Comparison of ENCODE assay signal across 10 cellular contexts in the genomic region with DNA sequence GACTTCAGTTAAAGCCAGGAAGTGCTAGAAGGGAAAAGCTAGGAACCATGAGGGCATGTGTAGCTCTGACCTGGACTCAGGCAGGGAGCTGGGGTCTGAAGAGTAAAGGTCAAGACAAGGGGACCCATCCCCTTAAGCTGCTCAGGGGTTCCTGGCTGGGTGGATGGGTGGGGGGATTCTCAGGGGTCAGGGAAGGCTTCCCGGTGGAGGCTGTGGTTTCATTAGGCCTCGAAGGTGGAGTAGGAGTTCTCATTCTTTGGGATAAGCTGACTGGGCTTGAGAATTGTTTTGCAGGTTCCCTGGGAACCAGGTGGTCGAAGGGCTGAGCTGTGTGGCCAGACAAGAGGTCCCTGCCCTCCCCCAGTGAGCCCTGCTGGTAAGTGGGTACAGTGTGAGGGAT. TPM values are rescaled to one million over a fixed set of nuclear protein-coding genes. Genes with fewer than 3 reads are reported as not detected.
DNase-seq lines count a peak whose midpoint lies in the region; ATAC-seq, FAIRE-seq and TF ChIP-seq lines count a peak whose summit lies in the region.
"Had no signal": no experiment of that assay in that cellular context is flagged by ENCODE, and none has a peak within 500 bp of the region (broad histone marks: within the 10 kb centered on the region; RNA-seq: fewer than 3 reads in every experiment).

No MANE protein-coding gene starts in this region.

- peak overlapping the region; percentile 97 for H4K8ac ChIP-seq in IMR-90 (ENCODE audit: low read depth in 2 of 2, low read length in 2 of 2)

- POLR2A ChIA-PET in IMR-90 (lab: Charles Lee; ENCODE audit: unreplicated experiment) (no interaction called here), HepG2 (lab: Yijun Ruan, JAX) (interaction anchor here (2.1 kb wide), 1 partner anchor 15 kb away, joined by 12 read pairs; a partner anchor contains a TSS)

- H3K4me3 ChIP-seq in AG10803 (ENCODE audit: low read length) (peak overlapping the region; percentile 79), IMR-90 (ENCODE audit: insufficient read depth, low read depth, low read length) (peak overlapping the region; percentile 84), esophagus muscularis mucosa (peak overlapping the region; percentile 71 to 82 (median 76)), prostate gland (no peak overlapping the region), HepG2 (replicated peaks in 1 of 3; ENCODE audit: insufficient read depth in 1 of 3, low read depth in 2 of 3, low read length in 3 of 3) (no peak overlapping the region)

- TF ChIP-seq POLR2A in IMR-90 (IDR thresholded peaks at IDR 0.05; ENCODE audit: low read depth, low read length), result no peak
- no peak for TF ChIP-seq POLR2A in esophagus muscularis mucosa (IDR thresholded peaks at IDR 0.05; ENCODE audit: low read depth)
- no peak for TF ChIP-seq POLR2A in prostate gland (IDR thresholded peaks at IDR 0.05)
- TF ChIP-seq POLR2A in HepG2 (IDR thresholded peaks at IDR 0.05; ENCODE audit: insufficient read depth in 1 of 2, low read depth in 2 of 2, low read length in 2 of 2), result no peak

- H3K9me1 ChIP-seq in IMR-90 (ENCODE audit: insufficient read depth, low read length), result peaks cover 19% of the 10 kb centered on the region; the same call in 1 of the 2 replicates

- H3K79me2 ChIP-seq in HepG2 (ENCODE audit: insufficient read depth, low read length), result peaks cover 4% of the 10 kb centered on the region

- BruUV-seq in IMR-90 (replicated peaks; lab: Mats Ljungman, UMichigan) (no TSS peak), HepG2 (replicated peaks; lab: Mats Ljungman, UMichigan) (no TSS peak)

- no peak for FAIRE-seq in HepG2 (lab: Jason Lieb, UNC)

- H3K4me2 ChIP-seq in IMR-90 (ENCODE audit: low read depth, low read length) (peak overlapping the region; percentile 63), HepG2 (ENCODE audit: low read depth, low read length) (no peak overlapping the region)

- H3K27ac ChIP-seq in IMR-90 (ENCODE audit: insufficient read depth, low read length), result peak overlapping the region; percentile 34; the same call in 1 of the 2 replicates
- peak overlapping the region; percentile 91 to 92 (median 92) for H3K27ac ChIP-seq in esophagus muscularis mucosa (replicated peaks in 1 of 4)
- H3K27ac ChIP-seq in prostate gland, result peak overlapping the region; percentile 84 to 88
- H3K27ac ChIP-seq in HepG2 (ENCODE audit: extremely low read length, insufficient read depth, low read length), result no peak overlapping the region

- no peak overlapping the region for H3K18ac ChIP-seq in IMR-90 (ENCODE audit: low read depth, low read length)

- H4K91ac ChIP-seq in IMR-90 (ENCODE audit: insufficient read depth, low read depth, low read length), result peak overlapping the region; percentile 88

- in situ Hi-C loops in IMR-90 (cut with MboI; ENCODE audit: low sequenced_read_pairs), result no loop called here
- in situ Hi-C loops in HepG2 (cut with HindIII; ENCODE audit: extremely low pct_ligation_motif_present, low pct_unique_long_range_greater_than_20kb), result no loop called here

- H3K23ac ChIP-seq in IMR-90 (ENCODE audit: low read depth, low read length), result peak overlapping the region; percentile 82

- peak overlapping the region; percentile 86; the same call in 1 of the 2 replicates for H2AK5ac ChIP-seq in IMR-90 (ENCODE audit: low read depth, low read length)

- peak overlapping the region; percentile 92 for H3K4ac ChIP-seq in IMR-90 (ENCODE audit: low read depth, low read length)

- no peak overlapping the region for H2BK20ac ChIP-seq in IMR-90 (ENCODE audit: low read depth, low read length)

- intact Hi-C loops in IMR-90 (cut with micrococcal nuclease) (no loop called here), esophagus muscularis mucosa (cut with DNase I) (no loop called here), prostate gland (cut with DNase I) (no loop called here), HepG2 (cut with micrococcal nuclease; ENCODE audit: unreplicated experiment) (no loop called here)

- H4K5ac ChIP-seq in IMR-90 (ENCODE audit: low read depth, low read length), result peak overlapping the region; percentile 96

- peak overlapping the region; percentile 91 for H3K14ac ChIP-seq in IMR-90 (replicated peaks; ENCODE audit: low read depth, low read length)

- H2BK120ac ChIP-seq in IMR-90 (ENCODE audit: low read depth, low read length), result peak overlapping the region; percentile 19; the same call in 1 of the 2 replicates

- no peak overlapping the region for H3K56ac ChIP-seq in IMR-90 (ENCODE audit: extremely low read depth, insufficient read depth, low read length)

- H3K9ac ChIP-seq in IMR-90 (ENCODE audit: low read depth, low read length), result no peak overlapping the region
- no peak overlapping the region for H3K9ac ChIP-seq in HepG2 (ENCODE audit: insufficient read depth, low read depth, low read length)

- ATAC-seq in IMR-90 (ENCODE audit: low read depth), result no peak
- no peak for ATAC-seq in HepG2

- DNase-seq in AG10803 (ENCODE audit: low read depth) (no peak), IMR-90 (no peak), esophagus muscularis mucosa (ENCODE audit: extremely low spot score) (no peak), prostate gland (ENCODE audit: low spot score) (no peak), HepG2 (ENCODE audit: low spot score) (no peak), midbrain (lab: John Stamatoyannopoulos, UW) (no peak), middle frontal gyrus (ENCODE audit: extremely low spot score, low spot score) (no peak)
- DNase-seq in stimulated activated CD4-positive, alpha-beta T cell treated with anti-CD3 and anti-CD28 coated beads, Interleukin-2, amount 100 ng/mL, for 48 hours, result no peak
- DNase-seq: EL had no signal

- peak overlapping the region; percentile 2 for H2BK5ac ChIP-seq in IMR-90 (ENCODE audit: low read depth, low read length, poor library complexity, severe bottlenecking)

- TF ChIP-seq CTCF in AG10803 (conservative IDR thresholded peaks at IDR 0.05; ENCODE audit: low read length) (no peak), IMR-90 (conservative IDR thresholded peaks at IDR 0.05; ENCODE audit: low read depth, low read length) (no peak), esophagus muscularis mucosa (IDR thresholded peaks at IDR 0.05) (no peak), prostate gland (IDR thresholded peaks at IDR 0.05) (no peak), HepG2 (CRISPR knock-in tag; IDR thresholded peaks at IDR 0.05) (no peak)

- H3K36me3 ChIP-seq in IMR-90 (ENCODE audit: control insufficient read depth, insufficient read depth, low read length) (peaks cover 11% of the 10 kb centered on the region), esophagus muscularis mucosa (peaks cover 0 to 21% (median 17%) of the 10 kb centered on the region in 4 donors), prostate gland (no peaks in the 10 kb centered on the region), HepG2 (replicated peaks in 1 of 2; ENCODE audit: control insufficient read depth in 1 of 2, insufficient read depth in 2 of 2, low read length in 2 of 2) (no peaks in the 10 kb centered on the region)

- dilution Hi-C loops in IMR-90 (cut with HindIII; ENCODE audit: low sequenced_read_pairs, unreplicated experiment), result no loop called here

- H4K20me1 ChIP-seq in IMR-90 (ENCODE audit: insufficient read depth, low read length) (0 out of 2 replicates have a peak, but pooled peaks cover 1% of the 10 kb centered on the region), HepG2 (ENCODE audit: insufficient read depth, low read length) (no peaks in the 10 kb centered on the region)

- H3K4me1 ChIP-seq in IMR-90 (ENCODE audit: control insufficient read depth, insufficient read depth, low read length) (peaks cover 15% of the 10 kb centered on the region), esophagus muscularis mucosa (peaks cover 48 to 74% (median 67%) of the 10 kb centered on the region in 4 donors), prostate gland (replicated peaks) (peaks cover 16% of the 10 kb centered on the region), HepG2 (ENCODE audit: insufficient read depth, low read length) (peaks cover 38% of the 10 kb centered on the region)

- no peak overlapping the region for H2BK15ac ChIP-seq in IMR-90 (ENCODE audit: low read depth, low read length)

- H3K27me3 ChIP-seq in IMR-90 (ENCODE audit: control insufficient read depth, insufficient read depth, low read length) (no peaks in the 10 kb centered on the region), esophagus muscularis mucosa (no peaks in the 10 kb centered on the region), prostate gland (replicated peaks; ENCODE audit: insufficient read depth) (no peaks in the 10 kb centered on the region), HepG2 (ENCODE audit: control insufficient read depth in 1 of 2, insufficient read depth in 2 of 2, low read length in 2 of 2) (no peaks in the 10 kb centered on the region; a peak in 2 of 5 replicates)

- H3K79me1 ChIP-seq in IMR-90 (ENCODE audit: low read depth in 1 of 2, low read length in 2 of 2), result peaks cover 16 to 47% of the 10 kb centered on the region in 2 experiments; a peak in 3 of 4 replicates

- TF ChIP-seq EP300 in esophagus muscularis mucosa (IDR thresholded peaks at IDR 0.05), result no peak
- TF ChIP-seq EP300 in HepG2 (IDR thresholded peaks at IDR 0.05; ENCODE audit: low read depth in 2 of 2, low read length in 2 of 2), result no peak
- no peak for TF ChIP-seq EP300 in HepG2 (CRISPR knock-in tag; IDR thresholded peaks at IDR 0.05; ENCODE audit: borderline replicate concordance)

- H2AK9ac ChIP-seq in IMR-90 (replicated peaks; ENCODE audit: low read depth, low read length, poor library complexity), result peak overlapping the region; percentile 97

- CTCF ChIA-PET in IMR-90 (lab: Yijun Ruan, JAX), result no interaction called here
- CTCF ChIA-PET in HepG2 (lab: Yijun Ruan, JAX; ENCODE audit: low intra/inter-chr PET ratio, low total read pairs), result no interaction called here

- H3K9me3 ChIP-seq in IMR-90 (ENCODE audit: control insufficient read depth, insufficient read depth, low read length) (no peaks in the 10 kb centered on the region), esophagus muscularis mucosa (no peaks in the 10 kb centered on the region), prostate gland (no peaks in the 10 kb centered on the region), HepG2 (ENCODE audit: low read length) (no peaks in the 10 kb centered on the region)

- WGBS in IMR-90 (ENCODE audit: extremely low coverage in 2 of 2, insufficient read length in 1 of 2), 2 experiments, result 100% methylated on average over 1 of the region's 3 CpGs; no CpG with 5 or more reads in 1 of the 2 experiments
- WGBS in esophagus muscularis mucosa, result 100% methylated on average over 3 of the region's 3 CpGs
- 85% methylated on average over 3 of the region's 3 CpGs for WGBS in prostate gland
- WGBS in HepG2 (ENCODE audit: low lambda C conversion rate), result 67% methylated on average over 3 of the region's 3 CpGs

- TF ChIP-seq RAD21 in IMR-90 (IDR thresholded peaks at IDR 0.05; ENCODE audit: low read length), result no peak
- no peak for TF ChIP-seq RAD21 in HepG2 (CRISPR knock-in tag; IDR thresholded peaks at IDR 0.05)

- H2AFZ ChIP-seq in IMR-90 (replicated peaks; ENCODE audit: low read length, poor library complexity) (peak overlapping the region; percentile 54), HepG2 (ENCODE audit: low read length) (no peak overlapping the region)

RNA-seq across cellular contexts. Expression of a gene that starts 1.2 kb away (rescaled TPM):
- total RNA-seq in IMR-90 (2012; rRNA removed), result 6.1 and 6.5 TPM in 2 replicates
- 10.0 and 10.9 TPM in 2 replicates for polyA plus RNA-seq in IMR-90 (2012; rRNA removed)
- 8.8 and 10.2 TPM in 2 replicates for polyA plus RNA-seq in IMR-90 (2012; cell fraction: cytosol; rRNA removed)
- 16.5 and 17.8 TPM in 2 replicates for polyA plus RNA-seq in IMR-90 (2012; cell fraction: nucleus; rRNA removed; ENCODE audit: low replicate concordance)
- 10 to 100 TPM; 16.6 to 34.6 (median 25.4) TPM for total RNA-seq in esophagus muscularis mucosa
- 10 to 100 TPM in 1 of 2 donors, 1 to 10 TPM in 1; 8.5 to 11.2 TPM for total RNA-seq in prostate gland
- 0.07 TPM in 1 of 2 replicates, not detected in the other for total RNA-seq in HepG2 (2016; rRNA removed; fragmentation: Illumina TruSeq; extraction: Trizol)
- not detected in 2 replicates for total RNA-seq in HepG2 (2016; cell fraction: cytosol; rRNA removed; fragmentation: Illumina TruSeq; extraction: Trizol; ENCODE audit: low read depth)
- total RNA-seq in HepG2 (2016; cell fraction: insoluble cytoplasmic fraction; rRNA removed; fragmentation: Illumina TruSeq; extraction: Trizol), result not detected in 2 replicates
- not detected in 2 replicates for total RNA-seq in HepG2 (2016; cell fraction: membrane; rRNA removed; fragmentation: Illumina TruSeq; extraction: Trizol)
- not detected in 2 replicates for total RNA-seq in HepG2 (2016; cell fraction: nucleus; rRNA removed; fragmentation: Illumina TruSeq; extraction: Trizol)
- polyA plus RNA-seq in HepG2 (2011; rRNA removed), result not detected in 2 replicates
- not detected in 2 replicates for polyA plus RNA-seq in HepG2 (2011; cell fraction: cytosol; rRNA removed)
- polyA plus RNA-seq in HepG2 (2011; cell fraction: nucleus; rRNA removed), result 0.05 and 0.08 TPM in 2 replicates
- 0.07 TPM in 1 of 2 replicates, not detected in the other for polyA plus RNA-seq in HepG2 (2012)
- not detected in 2 replicates for polyA plus RNA-seq in HepG2 (2016; cell fraction: cytosol; fragmentation: Illumina TruSeq; extraction: Trizol; ENCODE audit: low read depth)
- polyA plus RNA-seq in HepG2 (2016; cell fraction: insoluble cytoplasmic fraction; fragmentation: Illumina TruSeq; extraction: Trizol; ENCODE audit: low read depth), result not detected in 2 replicates
- not detected in 2 replicates for polyA plus RNA-seq in HepG2 (2016; cell fraction: membrane; fragmentation: Illumina TruSeq; extraction: Trizol; ENCODE audit: low read depth)
- not detected in 2 replicates for polyA plus RNA-seq in HepG2 (2016; cell fraction: nucleus; fragmentation: Illumina TruSeq; extraction: Trizol; ENCODE audit: insufficient read depth, low read depth)
- 4.0 TPM in 1 of 2 replicates, not detected in the other for polyA minus RNA-seq in HepG2 (2011; rRNA and poly(A)+ RNA removed; ENCODE audit: low replicate concordance)
- not detected in 2 replicates for polyA minus RNA-seq in HepG2 (2011; cell fraction: cytosol; rRNA and poly(A)+ RNA removed)
- polyA minus RNA-seq in HepG2 (2011; cell fraction: nucleus; rRNA and poly(A)+ RNA removed), result 0.25 and 0.39 TPM in 2 replicates
- total RNA-seq: HT1080 had no signal

RNA-seq across cellular contexts. Expression of a gene that starts 4.2 kb away (rescaled TPM):
- total RNA-seq in IMR-90 (2012; rRNA removed), result 2.3 and 2.5 TPM in 2 replicates
- 15.0 and 15.7 TPM in 2 replicates for polyA plus RNA-seq in IMR-90 (2012; rRNA removed)
- polyA plus RNA-seq in IMR-90 (2012; cell fraction: cytosol; rRNA removed), result 36.6 and 66.3 TPM in 2 replicates
- 14.4 and 15.5 TPM in 2 replicates for polyA plus RNA-seq in IMR-90 (2012; cell fraction: nucleus; rRNA removed; ENCODE audit: low replicate concordance)
- 10 to 100 TPM; 18.9 to 32.7 (median 22.1) TPM for total RNA-seq in esophagus muscularis mucosa
- total RNA-seq in prostate gland, result 10 to 100 TPM; 19.1 to 35.8 TPM
- 8.3 and 13.3 TPM in 2 replicates for total RNA-seq in HepG2 (2016; rRNA removed; fragmentation: Illumina TruSeq; extraction: Trizol)
- 5.6 and 7.0 TPM in 2 replicates for total RNA-seq in HepG2 (2016; cell fraction: cytosol; rRNA removed; fragmentation: Illumina TruSeq; extraction: Trizol; ENCODE audit: low read depth)
- 6.8 and 9.3 TPM in 2 replicates for total RNA-seq in HepG2 (2016; cell fraction: insoluble cytoplasmic fraction; rRNA removed; fragmentation: Illumina TruSeq; extraction: Trizol)
- total RNA-seq in HepG2 (2016; cell fraction: membrane; rRNA removed; fragmentation: Illumina TruSeq; extraction: Trizol), result 17.0 and 23.0 TPM in 2 replicates
- total RNA-seq in HepG2 (2016; cell fraction: nucleus; rRNA removed; fragmentation: Illumina TruSeq; extraction: Trizol), result 5.7 and 6.8 TPM in 2 replicates
- 26.6 and 32.8 TPM in 2 replicates for polyA plus RNA-seq in HepG2 (2011; rRNA removed)
- polyA plus RNA-seq in HepG2 (2011; cell fraction: cytosol; rRNA removed), result 47.7 and 50.1 TPM in 2 replicates
- polyA plus RNA-seq in HepG2 (2011; cell fraction: nucleus; rRNA removed), result 14.7 and 19.6 TPM in 2 replicates
- polyA plus RNA-seq in HepG2 (2012), result 71.3 and 72.4 TPM in 2 replicates
- polyA plus RNA-seq in HepG2 (2016; cell fraction: cytosol; fragmentation: Illumina TruSeq; extraction: Trizol; ENCODE audit: low read depth), result 125 and 160 TPM in 2 replicates
- 51.2 and 59.0 TPM in 2 replicates for polyA plus RNA-seq in HepG2 (2016; cell fraction: insoluble cytoplasmic fraction; fragmentation: Illumina TruSeq; extraction: Trizol; ENCODE audit: low read depth)
- 114 and 133 TPM in 2 replicates for polyA plus RNA-seq in HepG2 (2016; cell fraction: membrane; fragmentation: Illumina TruSeq; extraction: Trizol; ENCODE audit: low read depth)
- 38.0 and 39.5 TPM in 2 replicates for polyA plus RNA-seq in HepG2 (2016; cell fraction: nucleus; fragmentation: Illumina TruSeq; extraction: Trizol; ENCODE audit: insufficient read depth, low read depth)
- polyA minus RNA-seq in HepG2 (2011; rRNA and poly(A)+ RNA removed; ENCODE audit: low replicate concordance), result 9.6 and 10.3 TPM in 2 replicates
- polyA minus RNA-seq in HepG2 (2011; cell fraction: cytosol; rRNA and poly(A)+ RNA removed), result 9.8 and 10.2 TPM in 2 replicates
- 8.1 and 15.5 TPM in 2 replicates for polyA minus RNA-seq in HepG2 (2011; cell fraction: nucleus; rRNA and poly(A)+ RNA removed)

RNA-seq across cellular contexts. Expression of a gene that starts 4.7 kb away (rescaled TPM):
- 34.4 and 44.8 TPM in 2 replicates for total RNA-seq in IMR-90 (2012; rRNA removed)
- 34.3 and 38.6 TPM in 2 replicates for polyA plus RNA-seq in IMR-90 (2012; rRNA removed)
- polyA plus RNA-seq in IMR-90 (2012; cell fraction: cytosol; rRNA removed), result 21.6 and 37.4 TPM in 2 replicates
- 13.4 and 23.8 TPM in 2 replicates for polyA plus RNA-seq in IMR-90 (2012; cell fraction: nucleus; rRNA removed; ENCODE audit: low replicate concordance)
- total RNA-seq in esophagus muscularis mucosa, result 10 to 100 TPM; 26.2 to 40.9 (median 33.7) TPM
- 10 to 100 TPM; 41.5 to 47.1 TPM for total RNA-seq in prostate gland
- total RNA-seq in HepG2 (2016; rRNA removed; fragmentation: Illumina TruSeq; extraction: Trizol), result 9.1 and 15.1 TPM in 2 replicates
- total RNA-seq in HepG2 (2016; cell fraction: cytosol; rRNA removed; fragmentation: Illumina TruSeq; extraction: Trizol; ENCODE audit: low read depth), result 1.9 and 2.2 TPM in 2 replicates
- 8.3 and 15.3 TPM in 2 replicates for total RNA-seq in HepG2 (2016; cell fraction: insoluble cytoplasmic fraction; rRNA removed; fragmentation: Illumina TruSeq; extraction: Trizol)
- total RNA-seq in HepG2 (2016; cell fraction: membrane; rRNA removed; fragmentation: Illumina TruSeq; extraction: Trizol), result 6.5 and 6.8 TPM in 2 replicates
- 11.0 and 13.5 TPM in 2 replicates for total RNA-seq in HepG2 (2016; cell fraction: nucleus; rRNA removed; fragmentation: Illumina TruSeq; extraction: Trizol)
- 23.4 and 25.7 TPM in 2 replicates for polyA plus RNA-seq in HepG2 (2011; rRNA removed)
- 17.5 and 21.7 TPM in 2 replicates for polyA plus RNA-seq in HepG2 (2011; cell fraction: cytosol; rRNA removed)
- 14.8 and 15.8 TPM in 2 replicates for polyA plus RNA-seq in HepG2 (2011; cell fraction: nucleus; rRNA removed)
- polyA plus RNA-seq in HepG2 (2012), result 13.6 and 14.8 TPM in 2 replicates
- 2.2 and 3.3 TPM in 2 replicates for polyA plus RNA-seq in HepG2 (2016; cell fraction: cytosol; fragmentation: Illumina TruSeq; extraction: Trizol; ENCODE audit: low read depth)
- polyA plus RNA-seq in HepG2 (2016; cell fraction: insoluble cytoplasmic fraction; fragmentation: Illumina TruSeq; extraction: Trizol; ENCODE audit: low read depth), result 8.7 and 9.7 TPM in 2 replicates
- polyA plus RNA-seq in HepG2 (2016; cell fraction: membrane; fragmentation: Illumina TruSeq; extraction: Trizol; ENCODE audit: low read depth), result 5.7 and 7.6 TPM in 2 replicates
- 18.7 and 20.1 TPM in 2 replicates for polyA plus RNA-seq in HepG2 (2016; cell fraction: nucleus; fragmentation: Illumina TruSeq; extraction: Trizol; ENCODE audit: insufficient read depth, low read depth)
- 47.7 and 73.3 TPM in 2 replicates for polyA minus RNA-seq in HepG2 (2011; rRNA and poly(A)+ RNA removed; ENCODE audit: low replicate concordance)
- 10.8 and 14.8 TPM in 2 replicates for polyA minus RNA-seq in HepG2 (2011; cell fraction: cytosol; rRNA and poly(A)+ RNA removed)
- polyA minus RNA-seq in HepG2 (2011; cell fraction: nucleus; rRNA and poly(A)+ RNA removed), result 8.0 and 9.1 TPM in 2 replicates

RNA-seq across cellular contexts. Expression of a gene that starts 15.3 kb away (rescaled TPM):
- 48.8 and 92.2 TPM in 2 replicates for total RNA-seq in IMR-90 (2012; rRNA removed)
- polyA plus RNA-seq in IMR-90 (2012; rRNA removed), result 81.4 and 89.0 TPM in 2 replicates
- polyA plus RNA-seq in IMR-90 (2012; cell fraction: cytosol; rRNA removed), result 53.5 and 88.0 TPM in 2 replicates
- polyA plus RNA-seq in IMR-90 (2012; cell fraction: nucleus; rRNA removed; ENCODE audit: low replicate concordance), result 10.8 and 36.2 TPM in 2 replicates
- 10 to 100 TPM; 54.0 to 90.9 (median 75.8) TPM for total RNA-seq in esophagus muscularis mucosa
- 10 to 100 TPM; 52.9 to 53.1 TPM for total RNA-seq in prostate gland
- total RNA-seq in HepG2 (2016; rRNA removed; fragmentation: Illumina TruSeq; extraction: Trizol), result 87.8 and 107 TPM in 2 replicates
- total RNA-seq in HepG2 (2016; cell fraction: cytosol; rRNA removed; fragmentation: Illumina TruSeq; extraction: Trizol; ENCODE audit: low read depth), result 30.3 and 32.0 TPM in 2 replicates
- total RNA-seq in HepG2 (2016; cell fraction: insoluble cytoplasmic fraction; rRNA removed; fragmentation: Illumina TruSeq; extraction: Trizol), result 97.5 and 126 TPM in 2 replicates
- 35.9 and 38.9 TPM in 2 replicates for total RNA-seq in HepG2 (2016; cell fraction: membrane; rRNA removed; fragmentation: Illumina TruSeq; extraction: Trizol)
- 42.2 and 49.2 TPM in 2 replicates for total RNA-seq in HepG2 (2016; cell fraction: nucleus; rRNA removed; fragmentation: Illumina TruSeq; extraction: Trizol)
- 64.4 and 68.5 TPM in 2 replicates for polyA plus RNA-seq in HepG2 (2011; rRNA removed)
- polyA plus RNA-seq in HepG2 (2011; cell fraction: cytosol; rRNA removed), result 57.0 and 63.1 TPM in 2 replicates
- polyA plus RNA-seq in HepG2 (2011; cell fraction: nucleus; rRNA removed), result 12.8 and 16.1 TPM in 2 replicates
- polyA plus RNA-seq in HepG2 (2012), result 89.3 and 94.8 TPM in 2 replicates
- 38.8 and 39.9 TPM in 2 replicates for polyA plus RNA-seq in HepG2 (2016; cell fraction: cytosol; fragmentation: Illumina TruSeq; extraction: Trizol; ENCODE audit: low read depth)
- polyA plus RNA-seq in HepG2 (2016; cell fraction: insoluble cytoplasmic fraction; fragmentation: Illumina TruSeq; extraction: Trizol; ENCODE audit: low read depth), result 148 TPM in 2 replicates
- 33.5 and 37.6 TPM in 2 replicates for polyA plus RNA-seq in HepG2 (2016; cell fraction: membrane; fragmentation: Illumina TruSeq; extraction: Trizol; ENCODE audit: low read depth)
- 91.1 and 93.0 TPM in 2 replicates for polyA plus RNA-seq in HepG2 (2016; cell fraction: nucleus; fragmentation: Illumina TruSeq; extraction: Trizol; ENCODE audit: insufficient read depth, low read depth)
- polyA minus RNA-seq in HepG2 (2011; rRNA and poly(A)+ RNA removed; ENCODE audit: low replicate concordance), result 16.6 and 26.0 TPM in 2 replicates
- polyA minus RNA-seq in HepG2 (2011; cell fraction: cytosol; rRNA and poly(A)+ RNA removed), result 16.4 and 21.7 TPM in 2 replicates
- polyA minus RNA-seq in HepG2 (2011; cell fraction: nucleus; rRNA and poly(A)+ RNA removed), result 16.2 and 17.2 TPM in 2 replicates

RNA-seq across cellular contexts. Expression of a gene that starts 55.3 kb away (rescaled TPM):
- total RNA-seq in IMR-90 (2012; rRNA removed), result under 0.01 TPM in 2 replicates
- polyA plus RNA-seq in IMR-90 (2012; rRNA removed), result 0.24 TPM in 2 replicates
- 0.07 TPM in 1 of 2 replicates, not detected in the other for polyA plus RNA-seq in IMR-90 (2012; cell fraction: cytosol; rRNA removed)
- polyA plus RNA-seq in IMR-90 (2012; cell fraction: nucleus; rRNA removed; ENCODE audit: low replicate concordance), result 4.5 and 8.7 TPM in 2 replicates
- under 1 TPM in 2 of 4 donors, not detected in 2; 0.42 to 0.52 TPM for total RNA-seq in esophagus muscularis mucosa
- 1 to 10 TPM in 1 of 2 donors, under 1 TPM in 1; 0.73 to 5.2 TPM for total RNA-seq in prostate gland
- total RNA-seq in HepG2 (2016; rRNA removed; fragmentation: Illumina TruSeq; extraction: Trizol), result 0.18 and 1.0 TPM in 2 replicates
- total RNA-seq in HepG2 (2016; cell fraction: cytosol; rRNA removed; fragmentation: Illumina TruSeq; extraction: Trizol; ENCODE audit: low read depth), result 0.53 and 0.61 TPM in 2 replicates
- total RNA-seq in HepG2 (2016; cell fraction: insoluble cytoplasmic fraction; rRNA removed; fragmentation: Illumina TruSeq; extraction: Trizol), result 0.22 and 1.2 TPM in 2 replicates
- total RNA-seq in HepG2 (2016; cell fraction: membrane; rRNA removed; fragmentation: Illumina TruSeq; extraction: Trizol), result 0.45 and 0.49 TPM in 2 replicates
- total RNA-seq in HepG2 (2016; cell fraction: nucleus; rRNA removed; fragmentation: Illumina TruSeq; extraction: Trizol), result 2.1 TPM in 2 replicates
- 3.7 and 4.4 TPM in 2 replicates for polyA plus RNA-seq in HepG2 (2011; rRNA removed)
- 1.6 and 2.3 TPM in 2 replicates for polyA plus RNA-seq in HepG2 (2011; cell fraction: cytosol; rRNA removed)
- 30.3 and 32.1 TPM in 2 replicates for polyA plus RNA-seq in HepG2 (2011; cell fraction: nucleus; rRNA removed)
- 1.9 and 2.5 TPM in 2 replicates for polyA plus RNA-seq in HepG2 (2012)
- polyA plus RNA-seq in HepG2 (2016; cell fraction: cytosol; fragmentation: Illumina TruSeq; extraction: Trizol; ENCODE audit: low read depth), result 0.15 and 0.16 TPM in 2 replicates
- 0.16 and 0.46 TPM in 2 replicates for polyA plus RNA-seq in HepG2 (2016; cell fraction: insoluble cytoplasmic fraction; fragmentation: Illumina TruSeq; extraction: Trizol; ENCODE audit: low read depth)
- 0.27 and 0.41 TPM in 2 replicates for polyA plus RNA-seq in HepG2 (2016; cell fraction: membrane; fragmentation: Illumina TruSeq; extraction: Trizol; ENCODE audit: low read depth)
- polyA plus RNA-seq in HepG2 (2016; cell fraction: nucleus; fragmentation: Illumina TruSeq; extraction: Trizol; ENCODE audit: insufficient read depth, low read depth), result 3.2 and 4.0 TPM in 2 replicates
- 1.3 and 4.2 TPM in 2 replicates for polyA minus RNA-seq in HepG2 (2011; rRNA and poly(A)+ RNA removed; ENCODE audit: low replicate concordance)
- 1.5 and 1.8 TPM in 2 replicates for polyA minus RNA-seq in HepG2 (2011; cell fraction: cytosol; rRNA and poly(A)+ RNA removed)
- polyA minus RNA-seq in HepG2 (2011; cell fraction: nucleus; rRNA and poly(A)+ RNA removed), result 6.4 and 6.7 TPM in 2 replicates

Comparison
In these comparisons a context has a peak if more than half of its experiments do, and no peak if none do; other contexts are left out.
1. H3K4me3 ChIP-seq: peak in AG10803 (single experiment), IMR-90 (single experiment) and esophagus muscularis mucosa (4 of 4); none in prostate gland (0 of 2) and HepG2 (0 of 3).